Comparison of ENCODE assay signal across 18 cellular contexts in genomic region chr21:34100337-34100736, GRCh38.
"Had no signal": no experiment of that assay in that cellular context is flagged by ENCODE, and none has a peak within 500 bp of the region (broad histone marks: within the 10 kb centered on the region; RNA-seq: fewer than 3 reads in every experiment).

No MANE protein-coding gene starts in this region.

- DNase-seq: erythroblast; foreskin keratinocyte; head of caudate nucleus; kidney glomerular epithelial cell; midbrain; psoas muscle; retina; right lobe of liver; stimulated activated CD4-positive, alpha-beta T cell treated with anti-CD3 and anti-CD28 coated beads, Interleukin-4, amount 100 ng/mL, for 1 hour; stimulated activated CD8-positive, alpha-beta memory T cell treated with anti-CD3 and anti-CD28 coated beads, Interleukin-4, amount 100 ng/mL, for 48 hours; upper lobe of right lung had no signal

- H3K4me3 Mint-ChIP-seq: dendritic cell treated with granulocyte-macrophage colony-stimulating factor and Interleukin-4, amounts not matched to agents 40 ng/mL and 50 ng/mL, for 4 days; natural killer cell treated with Interleukin-12 subunit alpha and Interleukin-12 subunit beta and Interleukin-15 and Interleukin-18, amount 100 ng/mL, for 72 hours; stimulated activated memory B cell treated with anti-CD40 and anti-IgM and Interleukin-4, amounts not matched to agents 10 μg/mL and 1 μg/mL and 100 μg/mL, for 72 hours; stimulated activated naive CD8-positive, alpha-beta T cell treated with anti-CD3 and anti-CD28 coated beads, Interleukin-15, Interleukin-2, amounts not matched to agents 100 ng/mL and 50 ng/mL, for 24 hours had no signal

- H3K27me3 Mint-ChIP-seq: dendritic cell treated with granulocyte-macrophage colony-stimulating factor and Interleukin-4, amounts not matched to agents 40 ng/mL and 50 ng/mL, for 4 days; natural killer cell treated with Interleukin-12 subunit alpha and Interleukin-12 subunit beta and Interleukin-15 and Interleukin-18, amount 100 ng/mL, for 72 hours; stimulated activated memory B cell treated with anti-CD40 and anti-IgM and Interleukin-4, amounts not matched to agents 10 μg/mL and 1 μg/mL and 100 μg/mL, for 72 hours; stimulated activated naive CD8-positive, alpha-beta T cell treated with anti-CD3 and anti-CD28 coated beads, Interleukin-15, Interleukin-2, amounts not matched to agents 100 ng/mL and 50 ng/mL, for 24 hours had no signal

- H3K4me1 ChIP-seq: foreskin keratinocyte had no signal

- H3K36me3 ChIP-seq: right lobe of liver had no signal

- H3K27ac ChIP-seq: foreskin keratinocyte, hepatocyte, psoas muscle, right lobe of liver, upper lobe of right lung, vagina had no signal

- H3K4me3 ChIP-seq: hepatocyte, psoas muscle, right lobe of liver, tibial nerve, upper lobe of right lung, vagina had no signal

- H3K9me3 ChIP-seq: psoas muscle, right lobe of liver, tibial nerve, upper lobe of right lung, vagina had no signal

- H3K4me2 ChIP-seq: hepatocyte had no signal

- H3K27me3 ChIP-seq: foreskin keratinocyte, hepatocyte, right lobe of liver, tibial nerve, upper lobe of right lung, vagina had no signal

- ATAC-seq: foreskin keratinocyte; natural killer cell treated with Interleukin-12 subunit alpha and Interleukin-12 subunit beta and Interleukin-15 and Interleukin-18, amount 100 ng/mL, for 72 hours; stimulated activated memory B cell treated with anti-CD40 and anti-IgM and Interleukin-4, amounts not matched to agents 10 μg/mL and 1 μg/mL and 100 μg/mL, for 72 hours; upper lobe of right lung had no signal

- H3K9me3 Mint-ChIP-seq: dendritic cell treated with granulocyte-macrophage colony-stimulating factor and Interleukin-4, amounts not matched to agents 40 ng/mL and 50 ng/mL, for 4 days; natural killer cell treated with Interleukin-12 subunit alpha and Interleukin-12 subunit beta and Interleukin-15 and Interleukin-18, amount 100 ng/mL, for 72 hours; stimulated activated memory B cell treated with anti-CD40 and anti-IgM and Interleukin-4, amounts not matched to agents 10 μg/mL and 1 μg/mL and 100 μg/mL, for 72 hours; stimulated activated naive CD8-positive, alpha-beta T cell treated with anti-CD3 and anti-CD28 coated beads, Interleukin-15, Interleukin-2, amounts not matched to agents 100 ng/mL and 50 ng/mL, for 24 hours had no signal

- H3K27ac Mint-ChIP-seq: dendritic cell treated with granulocyte-macrophage colony-stimulating factor and Interleukin-4, amounts not matched to agents 40 ng/mL and 50 ng/mL, for 4 days; stimulated activated memory B cell treated with anti-CD40 and anti-IgM and Interleukin-4, amounts not matched to agents 10 μg/mL and 1 μg/mL and 100 μg/mL, for 72 hours; stimulated activated naive CD8-positive, alpha-beta T cell treated with anti-CD3 and anti-CD28 coated beads, Interleukin-15, Interleukin-2, amounts not matched to agents 100 ng/mL and 50 ng/mL, for 24 hours had no signal
